37 cellular contexts compared by ENCODE assay signal in genomic region chr12:124314207-124314606, GRCh38. TPM values are rescaled to one million over a fixed set of nuclear protein-coding genes. Genes with fewer than 3 reads are reported as not detected.
"Had no signal": no experiment of that assay in that cellular context is flagged by ENCODE, and none has a peak within 500 bp of the region (broad histone marks: within the 10 kb centered on the region; RNA-seq: fewer than 3 reads in every experiment).

No MANE protein-coding gene starts in this region.

- H3K9me3 ChIP-seq: adrenal gland, ascending aorta, body of pancreas, breast epithelium had no signal

- DNase-seq: activated effector memory CD4-positive, alpha-beta T cell treated with anti-CD3 and anti-CD28 coated beads, Interleukin-2, amount 50 U/mL, for 16 hours; activated effector memory CD4-positive, alpha-beta T cell treated with Interleukin-2 at 50 U/mL for 16 hours; activated gamma-delta T cell; activated gamma-delta T cell treated with Interleukin-2 at 50 U/mL for 16 hours; activated naive CD4-positive, alpha-beta T cell; activated naive CD4-positive, alpha-beta T cell treated with anti-CD3 and anti-CD28 coated beads for 36 hours; activated naive CD4-positive, alpha-beta T cell treated with anti-CD3 and anti-CD28 coated beads, Interleukin-2, amount 10 ng/mL, durations not matched to agents 7 days and 5 days; activated naive CD4-positive, alpha-beta T cell treated with anti-CD3 and anti-CD28 coated beads, Interleukin-2, amount 50 U/mL, for 16 hours; activated naive CD4-positive, alpha-beta T cell treated with Interleukin-2 at 50 U/mL for 16 hours; activated naive CD8-positive, alpha-beta T cell treated with anti-CD3 and anti-CD28 coated beads for 36 hours; activated naive CD8-positive, alpha-beta T cell treated with anti-CD3 and anti-CD28 coated beads, Interleukin-2, amount 10 ng/mL, durations not matched to agents 7 days and 5 days; activated naive CD8-positive, alpha-beta T cell treated with anti-CD3 and anti-CD28 coated beads, Interleukin-2, amount 50 U/mL, for 24 hours; activated T-cell treated with anti-CD3 and anti-CD28 coated beads, Interleukin-2, amount 50 U/mL, for 1 hour; activated T-cell treated with anti-CD3 and anti-CD28 coated beads, Interleukin-2, amount 50 U/mL, for 24 hours; activated T-cell treated with anti-CD3 and anti-CD28 coated beads, Interleukin-2, amount 50 U/mL, for 4 hours; activated T-cell treated with anti-CD3 and anti-CD28 coated beads, Interleukin-2, amount 50 U/mL, for 48 hours; activated T-cell treated with anti-CD3 and anti-CD28 coated beads, Interleukin-2, amount 50 U/mL, for 72 hours; adrenal gland; amniotic stem cell; amygdala; anterior cingulate cortex; aorta; body of pancreas; brain microvascular endothelial cell; caudate nucleus; central memory CD4-positive, alpha-beta T cell; cerebellar nuclear complex had no signal

- H3K4me1 ChIP-seq: adrenal gland, ascending aorta, body of pancreas, breast epithelium had no signal

- ATAC-seq: activated naive CD4-positive, alpha-beta T cell treated with anti-CD3 and anti-CD28 coated beads, Interleukin-2, amount 50 U/mL, for 72 hours; activated naive CD8-positive, alpha-beta T cell treated with anti-CD3 and anti-CD28 coated beads, Interleukin-2, amount 50 U/mL, for 24 hours; activated T-cell treated with anti-CD3 and anti-CD28 coated beads, Interleukin-2, amount 50 U/mL, for 4 hours; activated T-cell treated with anti-CD3 and anti-CD28 coated beads, Interleukin-2, amount 50 U/mL, for 72 hours; activated T-helper 17 cell treated with anti-CD3 and anti-CD28 coated beads, Interleukin-2, amount 50 U/mL, for 72 hours; body of pancreas had no signal

- H3K27me3 ChIP-seq: adrenal gland, ascending aorta, body of pancreas, brain microvascular endothelial cell, breast epithelium, cardiac muscle cell had no signal

- FAIRE-seq: astrocyte, bronchial epithelial cell had no signal

- H3K4me3 ChIP-seq: adrenal gland, ascending aorta, body of pancreas, breast epithelium, cardiac muscle cell had no signal

- H3K27ac ChIP-seq: adrenal gland, ascending aorta, body of pancreas, brain microvascular endothelial cell, cardiac muscle cell had no signal

- H3K36me3 ChIP-seq: adrenal gland, ascending aorta, brain microvascular endothelial cell, breast epithelium, cardiac muscle cell had no signal

RNA-seq across cellular contexts. Expression of gene RFLNA, which starts 19.3 kb away (rescaled TPM):
- total RNA-seq: activated naive CD4-positive, alpha-beta T cell treated with anti-CD3 and anti-CD28 coated beads for 36 hours; activated naive CD8-positive, alpha-beta T cell treated with anti-CD3 and anti-CD28 coated beads for 36 hours; activated naive CD8-positive, alpha-beta T cell treated with anti-CD3 and anti-CD28 coated beads, Interleukin-2, amount 10 ng/mL, durations not matched to agents 7 days and 5 days; activated T-cell treated with anti-CD3 and anti-CD28 coated beads, Interleukin-2, amount 50 U/mL, for 4 hours; activated T-cell treated with anti-CD3 and anti-CD28 coated beads, Interleukin-2, amount 50 U/mL, for 72 hours; activated T-helper 1 cell treated with anti-CD3 and anti-CD28 coated beads, Interleukin-12 subunit alpha, Interleukin-12 subunit beta, Interleukin-2, Interleukin-4 antibody, amounts not matched to agents 30 ng/mL and 10 ng/mL and 1 ng/mL, durations not matched to agents 14 hours and 24 hours and 36 hours; activated T-helper 17 cell treated with anti-CD3 and anti-CD28 coated beads, Interleukin-2, amount 50 U/mL, for 72 hours; activated T-helper 2 cell treated with anti-CD3 and anti-CD28 coated beads, Interferon-gamma antibody, Interleukin-2, Interleukin-4, amounts not matched to agents 10 μg/mL and 5 μg/mL and 100 μg/mL, durations not matched to agents 14 hours and 24 hours and 36 hours; ascending aorta; bronchial epithelial cell; cardiac septum had no signal
